8 cellular contexts compared by ENCODE assay signal in genomic region chr9:120755827-120756434, GRCh38. TPM values are rescaled to one million over a fixed set of nuclear protein-coding genes. Genes with fewer than 3 reads are reported as not detected.
DNase-seq lines count a peak whose midpoint lies in the region; ATAC-seq and TF ChIP-seq lines count a peak whose summit lies in the region.

No MANE protein-coding gene starts in this region.

- H3K9me3 ChIP-seq in Loucy (ENCODE audit: insufficient read depth, low read depth, low read length) (no peaks in the 10 kb centered on the region), hepatocyte (ENCODE audit: low read depth) (no peaks in the 10 kb centered on the region)

- ATAC-seq in GM18505 (IDR thresholded peaks at IDR 0.05; ENCODE audit: unreplicated experiment) (peak; percentile 63), HG03342 (IDR thresholded peaks at IDR 0.05; ENCODE audit: unreplicated experiment) (no peak)

- WGBS in hepatocyte (ENCODE audit: low lambda C conversion rate, missing lambda C conversion rate) = 24% methylated on average over 6 of the region's 6 CpGs

- H3K27me3 ChIP-seq in Loucy (ENCODE audit: insufficient read depth, low read length, poor library complexity, severe bottlenecking) = no peaks in the 10 kb centered on the region
- no peaks in the 10 kb centered on the region for H3K27me3 ChIP-seq in hepatocyte

- H3K79me2 ChIP-seq in Loucy (ENCODE audit: insufficient read depth, low read length) = no peaks in the 10 kb centered on the region
- H3K79me2 ChIP-seq in hepatocyte = no peaks in the 10 kb centered on the region

- H3K9me2 ChIP-seq in Loucy (replicated peaks; ENCODE audit: low read depth, low read length) (no peaks in the 10 kb centered on the region), hepatocyte (replicated peaks; ENCODE audit: insufficient read depth) (no peaks in the 10 kb centered on the region)

- TF ChIP-seq POLR2A in GM18505 (IDR thresholded peaks at IDR 0.05; ENCODE audit: borderline replicate concordance, extremely low read depth, insufficient read depth, insufficient read length) = no peak

- H2AFZ ChIP-seq in Loucy (ENCODE audit: low read length) (no peak overlapping the region), hepatocyte (no peak overlapping the region)

- H3K4me3 ChIP-seq in AG09309 (ENCODE audit: control insufficient read depth, low read depth, low read length) (no peak overlapping the region), Loucy (ENCODE audit: low read length, poor library complexity, severe bottlenecking) (no peak overlapping the region), hepatocyte (no peak overlapping the region)

- peak; percentile 76 for TF ChIP-seq CTCF in AG09309 (IDR thresholded peaks at IDR 0.05; ENCODE audit: control insufficient read depth, insufficient read depth, low read depth, low read length, missing control alignments)
- TF ChIP-seq CTCF in Loucy (conservative IDR thresholded peaks at IDR 0.05; ENCODE audit: low read length) = peak; percentile 94
- peak; percentile 90 for TF ChIP-seq CTCF in hepatocyte (IDR thresholded peaks at IDR 0.05; ENCODE audit: poor library complexity)

- no peak for DNase-seq in AG09309 (ENCODE audit: low read depth)
- DNase-seq in T-helper 2 cell = peak in 4 of 5 experiments; percentile 38 to 58 (median 41)
- peak in 33 of 58 donors; percentile 1 to 54 (median 27) for DNase-seq in anterior cingulate cortex (lab: John Stamatoyannopoulos, UW)
- DNase-seq in hepatocyte (ENCODE audit: low spot score) = peak; percentile 72
- DNase-seq in stimulated activated CD4-positive, alpha-beta T cell treated with anti-CD3 and anti-CD28 coated beads, Interleukin-12 subunit alpha, Interleukin-12 subunit beta, amount 100 ng/mL, for 24 hours (ENCODE audit: low read depth in 2 of 2) = peak; percentile 39 to 62

- H3K4me2 ChIP-seq in Loucy (ENCODE audit: low read depth, low read length, poor library complexity, severe bottlenecking) (no peak overlapping the region), hepatocyte (no peak overlapping the region)

- H3F3A ChIP-seq in Loucy (ENCODE audit: low read depth) = 0 out of 2 replicates have a peak, but pooled peaks cover 5% of the 10 kb centered on the region

- no peak overlapping the region for H3K9ac ChIP-seq in Loucy (ENCODE audit: low read depth, low read length, poor library complexity, severe bottlenecking)

- H3K36me3 ChIP-seq in Loucy (ENCODE audit: insufficient read depth, low read length) = peaks cover 10% of the 10 kb centered on the region; the same call in 1 of the 2 replicates
- H3K36me3 ChIP-seq in hepatocyte (replicated peaks; ENCODE audit: insufficient read depth, low read depth) = no peaks in the 10 kb centered on the region

- peaks cover 23% of the 10 kb centered on the region for H3K4me1 ChIP-seq in Loucy (ENCODE audit: insufficient read depth, low read length, poor library complexity, severe bottlenecking)
- peaks cover 23% of the 10 kb centered on the region for H3K4me1 ChIP-seq in hepatocyte (ENCODE audit: insufficient read depth)

- H4K20me1 ChIP-seq in Loucy (ENCODE audit: insufficient read depth, low read length, poor library complexity, severe bottlenecking) = no peaks in the 10 kb centered on the region
- no peaks in the 10 kb centered on the region for H4K20me1 ChIP-seq in hepatocyte (ENCODE audit: insufficient read depth, poor library complexity, severe bottlenecking)

- H3K27ac ChIP-seq in hepatocyte = peak overlapping the region; percentile 14

RNA-seq across cellular contexts. Expression of gene FBXW2, which starts 37.3 kb away (rescaled TPM):
- 52.0 and 54.5 TPM in 2 replicates for total RNA-seq in hepatocyte
- 30.1 and 34.6 TPM in 2 replicates for polyA plus RNA-seq in hepatocyte

RNA-seq across cellular contexts. Expression of gene MEGF9, which starts 41.7 kb away (rescaled TPM):
- total RNA-seq in hepatocyte = 23.9 and 27.4 TPM in 2 replicates
- polyA plus RNA-seq in hepatocyte = 6.4 and 10.3 TPM in 2 replicates
